12 cellular contexts compared by ENCODE assay signal in genomic region chr10:69439813-69440506, GRCh38. TPM values are rescaled to one million over a fixed set of nuclear protein-coding genes. Genes with fewer than 3 reads are reported as not detected.
A peak's percentile ranks its signal among the peaks of the same experiment; 100 is the strongest.
DNase-seq lines count a peak whose midpoint lies in the region; ATAC-seq and TF ChIP-seq lines count a peak whose summit lies in the region.
"Had no signal": no experiment of that assay in that cellular context is flagged by ENCODE, and none has a peak within 500 bp of the region (broad histone marks: within the 10 kb centered on the region; RNA-seq: fewer than 3 reads in every experiment).

No MANE protein-coding gene starts in this region.

- H3K4me3 ChIP-seq in gastroesophageal sphincter (no peak overlapping the region), upper lobe of left lung (no peak overlapping the region)

- peak overlapping the region in 3 of 4 donors; percentile 29 to 51 (median 49) for H3K27ac ChIP-seq in gastroesophageal sphincter
- H3K27ac ChIP-seq in upper lobe of left lung: peak overlapping the region; percentile 79 to 84 (median 82)

- TF ChIP-seq POLR2A in gastroesophageal sphincter (IDR thresholded peaks at IDR 0.05) (no peak), upper lobe of left lung (IDR thresholded peaks at IDR 0.05) (peak in 1 of 4 donors; percentile 27)

- H3K9me3 ChIP-seq in gastroesophageal sphincter: no peaks in the 10 kb centered on the region
- H3K9me3 ChIP-seq in upper lobe of left lung: no peaks in the 10 kb centered on the region
- H3K9me3 ChIP-seq: BE2C had no signal

- TF ChIP-seq CTCF in gastroesophageal sphincter (IDR thresholded peaks at IDR 0.05) (no peak), upper lobe of left lung (IDR thresholded peaks at IDR 0.05) (no peak)

- no peak for ATAC-seq in gastroesophageal sphincter
- peak; percentile 64 to 82 for ATAC-seq in upper lobe of left lung (ENCODE audit: low FRiP score in 2 of 2)
- ATAC-seq in GM18520 (IDR thresholded peaks at IDR 0.05; ENCODE audit: unreplicated experiment): no peak

- WGBS in gastroesophageal sphincter (ENCODE audit: low coverage in 1 of 2), 2 donors: 38 to 51% methylated on average over 2 to 4 of the region's 5 CpGs
- 30 to 34% methylated on average over 5 of the region's 5 CpGs for WGBS in upper lobe of left lung, 2 donors

- no peaks in the 10 kb centered on the region for H3K27me3 ChIP-seq in gastroesophageal sphincter
- H3K27me3 ChIP-seq in upper lobe of left lung: no peaks in the 10 kb centered on the region
- H3K27me3 ChIP-seq: BE2C had no signal

- peaks cover 0 to 22% (median 9%) of the 10 kb centered on the region in 3 donors for H3K4me1 ChIP-seq in gastroesophageal sphincter
- H3K4me1 ChIP-seq in upper lobe of left lung: peaks cover 16 to 26% (median 26%) of the 10 kb centered on the region in 4 donors

- peaks cover 0 to 6% of the 10 kb centered on the region in 2 donors for H3K36me3 ChIP-seq in gastroesophageal sphincter
- no peaks in the 10 kb centered on the region for H3K36me3 ChIP-seq in upper lobe of left lung
- H3K36me3 ChIP-seq: BE2C had no signal

- TF ChIP-seq EP300 in gastroesophageal sphincter (IDR thresholded peaks at IDR 0.05): no peak
- TF ChIP-seq EP300 in upper lobe of left lung (IDR thresholded peaks at IDR 0.05): no peak

- DNase-seq in NK-92 treated with Interleukin-12 subunit alpha and Interleukin-12 subunit beta, amount 100 ng/mL, for 24 hours (lab: John Stamatoyannopoulos, UW): peak; percentile 50
- DNase-seq in NK-92 (lab: John Stamatoyannopoulos, UW; ENCODE audit: unreplicated experiment): no peak
- DNase-seq in OCI-M1 (lab: John Stamatoyannopoulos, UW): peak; percentile 77
- DNase-seq in upper lobe of left lung: peak in 1 of 2 donors; percentile 91
- no peak for DNase-seq in hippocampal formation (lab: John Stamatoyannopoulos, UW)
- no peak for DNase-seq in GOT3 (lab: John Stamatoyannopoulos, UW)
- DNase-seq: activated naive CD4-positive, alpha-beta T cell treated with anti-CD3 and anti-CD28 coated beads, Interleukin-2, amount 50 U/mL, for 16 hours; BE2C; stimulated activated naive CD4-positive, alpha-beta T cell treated with Interleukin-2 at 50 U/mL for 16 hours had no signal

RNA-seq across cellular contexts. Expression of gene TSPAN15, which starts 11.3 kb away (rescaled TPM):
- total RNA-seq in gastroesophageal sphincter: 10 to 100 TPM; 51.9 to 66.7 (median 58.1) TPM
- 10 to 100 TPM; 19.9 to 69.5 (median 63.0) TPM for total RNA-seq in upper lobe of left lung

RNA-seq across cellular contexts. Expression of gene TACR2, which starts 23.2 kb away (rescaled TPM):
- total RNA-seq in gastroesophageal sphincter (100 to 1,000 TPM in 2 of 4 donors, 10 to 100 TPM in 2; 37.1 to 176 (median 122) TPM), upper lobe of left lung (1 to 10 TPM in 2 of 6 donors, under 1 TPM in 1, not detected in 3; 0.94 to 1.4 (median 1.2) TPM)
- total RNA-seq: osteocyte had no signal

Comparison
In these comparisons a context has a peak if more than half of its experiments do, and no peak if none do; other contexts are left out.
1. DNase-seq: peak in NK-92 treated with Interleukin-12 subunit alpha and Interleukin-12 subunit beta, amount 100 ng/mL, for 24 hours (single experiment) and OCI-M1 (single experiment); none in NK-92 (single experiment), hippocampal formation (0 of 2) and GOT3 (single experiment).
2. ATAC-seq: peak in upper lobe of left lung (2 of 2); none in gastroesophageal sphincter (single experiment) and GM18520 (single experiment).
3. RNA of gene TACR2, which starts 23.2 kb away (total RNA-seq): 37.1 to 176 TPM in gastroesophageal sphincter; 0.94 to 1.4 TPM in upper lobe of left lung; every median in the first group is over 10 times any median in the second.